Comparison of ENCODE assay signal across 18 cellular contexts in the genomic region with DNA sequence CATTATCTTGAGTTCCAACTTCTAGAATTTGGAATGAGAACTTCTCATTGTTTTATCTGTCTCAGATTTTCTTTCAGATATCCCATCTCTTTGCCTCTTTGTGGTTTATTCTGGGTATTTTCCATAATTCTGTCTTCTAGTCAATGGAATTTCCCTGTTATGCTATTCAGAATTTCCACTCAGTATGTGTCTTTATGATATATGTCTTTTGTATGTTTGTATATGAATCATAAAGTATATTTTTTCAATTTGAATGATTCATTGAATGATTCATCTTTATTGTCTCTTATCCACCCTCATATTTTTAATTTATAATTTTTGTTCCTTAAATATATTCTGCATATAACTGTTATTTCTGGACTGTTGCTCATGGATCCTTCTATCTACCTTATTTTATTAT.
DNase-seq lines count a peak whose midpoint lies in the region; FAIRE-seq and TF ChIP-seq lines count a peak whose summit lies in the region.
"Had no signal": no experiment of that assay in that cellular context is flagged by ENCODE, and none has a peak within 500 bp of the region (broad histone marks: within the 10 kb centered on the region; RNA-seq: fewer than 3 reads in every experiment).

No MANE protein-coding gene starts in this region.

- no peak overlapping the region for H3K4me2 ChIP-seq in mammary epithelial cell (ENCODE audit: insufficient read depth, low read depth, low read length)

- H3K4me3 ChIP-seq in mammary epithelial cell (replicated peaks in 1 of 3; ENCODE audit: insufficient read depth in 1 of 3, low read depth in 2 of 3, low read length in 3 of 3) (no peak overlapping the region), fibroblast of pulmonary artery (replicated peaks; ENCODE audit: low read depth, low read length) (no peak overlapping the region)
- H3K4me3 ChIP-seq: BLaER1 had no signal

- no TSS peak for BruUV-seq in mammary epithelial cell (replicated peaks; lab: Mats Ljungman, UMichigan)

- dilution Hi-C loops in mammary epithelial cell (cut with HindIII; ENCODE audit: low sequenced_read_pairs), result no loop called here

- FAIRE-seq in D721Med (lab: Jason Lieb, UNC), result no peak

- H3K27me3 ChIP-seq in mammary epithelial cell (ENCODE audit: insufficient read depth, low read length), result no peaks in the 10 kb centered on the region
- H3K27me3 ChIP-seq: BLaER1 had no signal

- no peak overlapping the region for H3K9ac ChIP-seq in mammary epithelial cell (ENCODE audit: insufficient read depth, low read length)
- H3K9ac ChIP-seq: BLaER1 had no signal

- H3K27ac ChIP-seq in mammary epithelial cell (ENCODE audit: insufficient read depth, low read depth, low read length) (no peak overlapping the region), substantia nigra (ENCODE audit: low read depth, low read length, poor library complexity, severe bottlenecking) (no peak overlapping the region)
- H3K27ac ChIP-seq: BLaER1 had no signal

- in situ Hi-C loops in mammary epithelial cell (cut with MboI; ENCODE audit: low sequenced_read_pairs in 2 of 2) (no loop called here), KBM-7 (cut with MboI; ENCODE audit: low pct_unique_long_range_greater_than_20kb, low sequenced_read_pairs) (no loop called here)

- H3K4me1 ChIP-seq in mammary epithelial cell (ENCODE audit: insufficient read depth, low read length), result no peaks in the 10 kb centered on the region

- DNase-seq in EH (ENCODE audit: low read depth) (peak; percentile 7), LHCN-M2 (ENCODE audit: low read depth) (peak; percentile 39), mammary epithelial cell (peak; percentile 61), fibroblast of pulmonary artery (ENCODE audit: low read depth) (peak; percentile 3), substantia nigra (lab: John Stamatoyannopoulos, UW) (no peak), KBM-7 (no peak), globus pallidus (ENCODE audit: low spot score) (no peak), D721Med (ENCODE audit: insufficient read length, low spot score) (no peak)
- DNase-seq: CD8-positive, alpha-beta T cell; Karpas-422; NCI-H1105; NCI-H1694; NCI-H2227 treated with DMSO at 0.1 percent for 48 hours; NCI-H510A treated with DMSO at 0.1 percent for 48 hours; NCI-H774; SIG-M5; T-cell had no signal

- intact Hi-C loops in mammary epithelial cell (cut with micrococcal nuclease), result no loop called here

- TF ChIP-seq CTCF in mammary epithelial cell (conservative IDR thresholded peaks at IDR 0.05 in 1 of 2, IDR thresholded peaks at IDR 0.05 in 1 of 2; ENCODE audit: extremely low read depth in 1 of 2, insufficient read depth in 1 of 2, low read depth in 1 of 2, low read length in 2 of 2) (no peak), fibroblast of pulmonary artery (IDR thresholded peaks at IDR 0.05; ENCODE audit: low read length, missing control alignments) (no peak), D721Med (IDR thresholded peaks at IDR 0.05; ENCODE audit: insufficient read depth, missing control alignments) (no peak)

- H2AFZ ChIP-seq in mammary epithelial cell (ENCODE audit: low read depth, low read length), result no peak overlapping the region

- H3K9me3 ChIP-seq in mammary epithelial cell (replicated peaks; ENCODE audit: insufficient read depth, low read length), result no peaks in the 10 kb centered on the region
- H3K9me3 ChIP-seq: BLaER1 had no signal

- H3K36me3 ChIP-seq in mammary epithelial cell (ENCODE audit: insufficient read depth, low read length), result no peaks in the 10 kb centered on the region
- H3K36me3 ChIP-seq: BLaER1 had no signal

- H3K79me2 ChIP-seq in mammary epithelial cell (ENCODE audit: insufficient read depth, low read length), result no peaks in the 10 kb centered on the region

- CTCF ChIA-PET in mammary epithelial cell (lab: Charles Lee; ENCODE audit: low non-redundant PET), result no interaction called here

- H4K20me1 ChIP-seq in mammary epithelial cell (ENCODE audit: insufficient read depth, low read length), result no peaks in the 10 kb centered on the region
- H4K20me1 ChIP-seq: BLaER1 had no signal

Comparison
In these comparisons a context has a peak if more than half of its experiments do, and no peak if none do; other contexts are left out.
1. DNase-seq: peak in EH (single experiment), LHCN-M2 (single experiment), mammary epithelial cell (single experiment) and fibroblast of pulmonary artery (single experiment); none in substantia nigra (0 of 49), KBM-7 (single experiment), globus pallidus (single experiment) and D721Med (single experiment).